ENCODE assay signal across 22 cellular contexts in the genomic region with DNA sequence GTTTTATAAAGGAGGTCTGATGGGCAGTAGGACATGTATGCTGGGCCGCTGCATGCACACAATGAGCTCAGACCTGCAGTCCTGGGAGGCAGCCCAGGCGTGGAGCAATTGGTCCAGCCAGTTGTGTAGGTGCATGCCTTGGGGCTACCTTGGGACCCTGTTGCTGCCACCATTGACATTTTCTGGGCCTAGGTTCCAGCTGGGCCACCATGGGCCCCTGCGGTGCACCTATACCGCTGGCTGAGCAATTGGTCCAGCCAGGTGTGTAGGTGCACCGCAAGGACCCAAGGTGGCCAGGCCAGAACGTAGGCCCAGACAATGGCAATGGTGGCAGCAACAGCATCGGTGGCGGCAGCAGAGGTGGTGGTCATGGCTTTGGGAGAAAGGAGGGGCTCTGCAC.
DNase-seq lines count a peak whose midpoint lies in the region; ATAC-seq and TF ChIP-seq lines count a peak whose summit lies in the region.
"Had no signal": no experiment of that assay in that cellular context is flagged by ENCODE, and none has a peak within 500 bp of the region (broad histone marks: within the 10 kb centered on the region; RNA-seq: fewer than 3 reads in every experiment).

No MANE protein-coding gene starts in this region.

- CTCF ChIA-PET in activated CD8-positive, alpha-beta T cell treated with anti-CD3 and anti-CD28 coated beads, Interleukin-2, amount 10 ng/mL, durations not matched to agents 7 days and 5 days (lab: Charles Lee): no interaction called here
- CTCF ChIA-PET in activated CD8-positive, alpha-beta T cell treated with anti-CD3 and anti-CD28 coated beads for 36 hours (lab: Charles Lee): no interaction called here
- CTCF ChIA-PET in WTC11 (lab: Charles Lee): no interaction called here

- intact Hi-C loops in activated CD8-positive, alpha-beta T cell treated with anti-CD3 and anti-CD28 coated beads for 36 hours (cut with micrococcal nuclease): no loop called here

- TF ChIP-seq CTCF in activated CD8-positive, alpha-beta T cell treated with anti-CD3 and anti-CD28 coated beads for 36 hours (IDR thresholded peaks at IDR 0.05): no peak
- TF ChIP-seq CTCF in WERI-Rb-1 (IDR thresholded peaks at IDR 0.05; ENCODE audit: low read depth, low read length) (no peak), WTC11 (IDR thresholded peaks at IDR 0.05) (no peak)

- DNase-seq in activated CD8-positive, alpha-beta T cell treated with anti-CD3 and anti-CD28 coated beads, Interleukin-2, amount 10 ng/mL, durations not matched to agents 7 days and 5 days: peak; percentile 9
- no peak for DNase-seq in activated CD8-positive, alpha-beta T cell treated with anti-CD3 and anti-CD28 coated beads for 36 hours
- DNase-seq in D341Med (ENCODE audit: low spot score): peak; percentile 18
- DNase-seq in WERI-Rb-1: peak; percentile 6
- peak; percentile 12 for DNase-seq in ureter (ENCODE audit: low spot score)
- no peak for DNase-seq in WTC11 (ENCODE audit: low spot score)
- no peak for DNase-seq in NAMALWA (ENCODE audit: low spot score)
- DNase-seq: 8988T; ACHN; AML-193; BE2C; CD4-positive, alpha-beta T cell; CD8-positive, alpha-beta memory T cell; DMS53; DMS79 treated with DMSO at 0.1 percent for 48 hours; GF-D8; GM23248; H7; HCEC 1CT had no signal

- peaks cover 4% of the 10 kb centered on the region for H3K27me3 Mint-ChIP-seq in activated CD8-positive, alpha-beta T cell treated with anti-CD3 and anti-CD28 coated beads, Interleukin-2, amount 10 ng/mL, durations not matched to agents 7 days and 5 days (ENCODE audit: low read depth)
- H3K27me3 Mint-ChIP-seq in activated CD8-positive, alpha-beta T cell treated with anti-CD3 and anti-CD28 coated beads for 36 hours: peaks cover 2% of the 10 kb centered on the region
- H3K27me3 Mint-ChIP-seq in WTC11 (ENCODE audit: low read depth): peaks cover 2% of the 10 kb centered on the region; the same call in 1 of the 2 replicates

- H3K27ac ChIP-seq in WERI-Rb-1: no peak overlapping the region
- H3K27ac ChIP-seq: BLaER1 treated with 17β-estradiol and CSF1 and Interleukin-3, amounts not matched to agents 10 nM and 100 nM; GM23248 had no signal

- H3K4me1 Mint-ChIP-seq in activated CD8-positive, alpha-beta T cell treated with anti-CD3 and anti-CD28 coated beads, Interleukin-2, amount 10 ng/mL, durations not matched to agents 7 days and 5 days (ENCODE audit: low read depth): peaks cover 6% of the 10 kb centered on the region
- peaks cover 5% of the 10 kb centered on the region for H3K4me1 Mint-ChIP-seq in activated CD8-positive, alpha-beta T cell treated with anti-CD3 and anti-CD28 coated beads for 36 hours (ENCODE audit: low read depth)
- peaks cover 2% of the 10 kb centered on the region for H3K4me1 Mint-ChIP-seq in WTC11
- H3K4me1 Mint-ChIP-seq: CD14-positive monocyte; CD8-positive, alpha-beta memory T cell had no signal

- H3K9me3 Mint-ChIP-seq in activated CD8-positive, alpha-beta T cell treated with anti-CD3 and anti-CD28 coated beads, Interleukin-2, amount 10 ng/mL, durations not matched to agents 7 days and 5 days (ENCODE audit: insufficient read depth): no peaks in the 10 kb centered on the region
- peaks cover 2% of the 10 kb centered on the region for H3K9me3 Mint-ChIP-seq in activated CD8-positive, alpha-beta T cell treated with anti-CD3 and anti-CD28 coated beads for 36 hours
- H3K9me3 Mint-ChIP-seq in WTC11: no peaks in the 10 kb centered on the region

- no peak overlapping the region for H3K27ac Mint-ChIP-seq in activated CD8-positive, alpha-beta T cell treated with anti-CD3 and anti-CD28 coated beads, Interleukin-2, amount 10 ng/mL, durations not matched to agents 7 days and 5 days
- no peak overlapping the region for H3K27ac Mint-ChIP-seq in activated CD8-positive, alpha-beta T cell treated with anti-CD3 and anti-CD28 coated beads for 36 hours
- no peak overlapping the region for H3K27ac Mint-ChIP-seq in WTC11
- H3K27ac Mint-ChIP-seq: CD4-positive, alpha-beta T cell; CD8-positive, alpha-beta memory T cell had no signal

- no peaks in the 10 kb centered on the region for H3K36me3 ChIP-seq in WERI-Rb-1
- H3K36me3 ChIP-seq: BE2C; BLaER1 treated with 17β-estradiol and CSF1 and Interleukin-3, amounts not matched to agents 10 nM and 100 nM had no signal

- no peak overlapping the region for H3K4me3 ChIP-seq in WERI-Rb-1 (ENCODE audit: low read depth, low read length)
- H3K4me3 ChIP-seq: A549; BLaER1 treated with 17β-estradiol and CSF1 and Interleukin-3, amounts not matched to agents 10 nM and 100 nM; GM23248 had no signal

- no peak for ATAC-seq in activated CD8-positive, alpha-beta T cell treated with anti-CD3 and anti-CD28 coated beads, Interleukin-2, amount 10 ng/mL, durations not matched to agents 7 days and 5 days
- ATAC-seq in activated CD8-positive, alpha-beta T cell treated with anti-CD3 and anti-CD28 coated beads for 36 hours: no peak
- ATAC-seq in WTC11: no peak
- ATAC-seq: A549 had no signal

- H3K36me3 Mint-ChIP-seq in activated CD8-positive, alpha-beta T cell treated with anti-CD3 and anti-CD28 coated beads, Interleukin-2, amount 10 ng/mL, durations not matched to agents 7 days and 5 days (ENCODE audit: low read depth): no peaks in the 10 kb centered on the region
- H3K36me3 Mint-ChIP-seq in activated CD8-positive, alpha-beta T cell treated with anti-CD3 and anti-CD28 coated beads for 36 hours (ENCODE audit: low read depth): no peaks in the 10 kb centered on the region
- H3K36me3 Mint-ChIP-seq in WTC11: no peaks in the 10 kb centered on the region
- H3K36me3 Mint-ChIP-seq: CD14-positive monocyte had no signal

- peaks cover 5% of the 10 kb centered on the region for H3K9me3 ChIP-seq in WERI-Rb-1 (ENCODE audit: severe bottlenecking)
- H3K9me3 ChIP-seq: BE2C had no signal

- POLR2A ChIA-PET in activated CD8-positive, alpha-beta T cell treated with anti-CD3 and anti-CD28 coated beads, Interleukin-2, amount 10 ng/mL, durations not matched to agents 7 days and 5 days (lab: Charles Lee): no interaction called here
- POLR2A ChIA-PET in activated CD8-positive, alpha-beta T cell treated with anti-CD3 and anti-CD28 coated beads for 36 hours (lab: Charles Lee): no interaction called here
- POLR2A ChIA-PET in WTC11 (lab: Charles Lee): no interaction called here

- no peaks in the 10 kb centered on the region for H3K27me3 ChIP-seq in WERI-Rb-1 (ENCODE audit: insufficient read depth, low read depth, severe bottlenecking)
- H3K27me3 ChIP-seq: BLaER1 treated with 17β-estradiol and CSF1 and Interleukin-3, amounts not matched to agents 10 nM and 100 nM had no signal

- no peak overlapping the region for H3K4me3 Mint-ChIP-seq in activated CD8-positive, alpha-beta T cell treated with anti-CD3 and anti-CD28 coated beads, Interleukin-2, amount 10 ng/mL, durations not matched to agents 7 days and 5 days
- H3K4me3 Mint-ChIP-seq in activated CD8-positive, alpha-beta T cell treated with anti-CD3 and anti-CD28 coated beads for 36 hours: no peak overlapping the region
- no peak overlapping the region for H3K4me3 Mint-ChIP-seq in WTC11
- H3K4me3 Mint-ChIP-seq: CD4-positive, alpha-beta T cell; CD8-positive, alpha-beta memory T cell had no signal

TF ChIP-seq in WTC11, 78 proteins besides CTCF, POLR2A, EP300 and RAD21:
- TF ChIP-seq, protein P1, sequence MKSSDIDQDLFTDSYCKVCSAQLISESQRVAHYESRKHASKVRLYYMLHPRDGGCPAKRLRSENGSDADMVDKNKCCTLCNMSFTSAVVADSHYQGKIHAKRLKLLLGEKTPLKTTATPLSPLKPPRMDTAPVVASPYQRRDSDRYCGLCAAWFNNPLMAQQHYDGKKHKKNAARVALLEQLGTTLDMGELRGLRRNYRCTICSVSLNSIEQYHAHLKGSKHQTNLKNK (CRISPR knock-in tag; IDR thresholded peaks at IDR 0.05): no peak
- no peak for TF ChIP-seq PRRX2 (CRISPR knock-in tag; IDR thresholded peaks at IDR 0.05)

Comparison
In these comparisons a context has a peak if more than half of its experiments do, and no peak if none do; other contexts are left out.
1. DNase-seq: peak in activated CD8-positive, alpha-beta T cell treated with anti-CD3 and anti-CD28 coated beads, Interleukin-2, amount 10 ng/mL, durations not matched to agents 7 days and 5 days (single experiment), D341Med (single experiment), WERI-Rb-1 (single experiment) and ureter (single experiment); none in activated CD8-positive, alpha-beta T cell treated with anti-CD3 and anti-CD28 coated beads for 36 hours (single experiment), WTC11 (single experiment) and NAMALWA (single experiment).